31 cellular contexts compared by ENCODE assay signal in genomic region chr17:66229783-66230538, GRCh38. TPM values are rescaled to one million over a fixed set of nuclear protein-coding genes. Genes with fewer than 3 reads are reported as not detected.
"Had no signal": no experiment of that assay in that cellular context is flagged by ENCODE, and none has a peak within 500 bp of the region (broad histone marks: within the 10 kb centered on the region; RNA-seq: fewer than 3 reads in every experiment).

No MANE protein-coding gene starts in this region.

- ATAC-seq: esophagus mucosa; gastrocnemius medialis; natural killer cell treated with Interleukin-12 subunit alpha and Interleukin-12 subunit beta and Interleukin-15 and Interleukin-18, amount 100 ng/mL, for 72 hours; stimulated activated naive B cell treated with anti-CD40 and anti-IgM and Interleukin-4, amounts not matched to agents 10 μg/mL and 1 μg/mL and 100 μg/mL, for 72 hours had no signal

- H3K36me3 Mint-ChIP-seq: mesothelial cell of epicardium; naive B cell; natural killer cell treated with Interleukin-12 subunit alpha and Interleukin-12 subunit beta and Interleukin-15 and Interleukin-18, amount 100 ng/mL, for 72 hours; stimulated activated naive B cell treated with anti-CD40 and anti-IgM and Interleukin-4, amounts not matched to agents 10 μg/mL and 1 μg/mL and 100 μg/mL, for 72 hours had no signal

- H3K27ac ChIP-seq: colonic mucosa, epithelial cell of prostate, gastrocnemius medialis, left ventricle myocardium inferior, neutrophil, parathyroid adenoma, right atrium auricular region, sigmoid colon, spleen, thoracic aorta, tibial nerve had no signal

- H3K4me1 ChIP-seq: colonic mucosa, gastrocnemius medialis, left ventricle myocardium inferior, parathyroid adenoma, right atrium auricular region, sigmoid colon, spleen, tibial nerve had no signal

- H3K36me3 ChIP-seq: colonic mucosa, gastrocnemius medialis, left ventricle myocardium inferior, neutrophil, right atrium auricular region, sigmoid colon, spleen, thoracic aorta, tibial nerve had no signal

- H3K27me3 Mint-ChIP-seq: progenitor cell of endocrine pancreas; stimulated activated naive CD8-positive, alpha-beta T cell treated with anti-CD3 and anti-CD28 coated beads, Interleukin-15, Interleukin-2, amounts not matched to agents 100 ng/mL and 50 ng/mL, for 24 hours had no signal

- H3K27ac Mint-ChIP-seq: dendritic cell treated with granulocyte-macrophage colony-stimulating factor and Interleukin-4, amounts not matched to agents 40 ng/mL and 50 ng/mL, for 4 days; endodermal cell; mesothelial cell of epicardium; naive B cell; natural killer cell treated with Interleukin-12 subunit alpha and Interleukin-12 subunit beta and Interleukin-15 and Interleukin-18, amount 100 ng/mL, for 72 hours; progenitor cell of endocrine pancreas; stimulated activated naive B cell treated with anti-CD40 and anti-IgM and Interleukin-4, amounts not matched to agents 10 μg/mL and 1 μg/mL and 100 μg/mL, for 72 hours; stimulated activated naive CD8-positive, alpha-beta T cell treated with anti-CD3 and anti-CD28 coated beads, Interleukin-15, Interleukin-2, amounts not matched to agents 100 ng/mL and 50 ng/mL, for 24 hours had no signal

- H3K4me3 Mint-ChIP-seq: dendritic cell treated with granulocyte-macrophage colony-stimulating factor and Interleukin-4, amounts not matched to agents 40 ng/mL and 50 ng/mL, for 4 days; endodermal cell; mesothelial cell of epicardium; naive B cell; natural killer cell treated with Interleukin-12 subunit alpha and Interleukin-12 subunit beta and Interleukin-15 and Interleukin-18, amount 100 ng/mL, for 72 hours; neural crest cell; stimulated activated naive B cell treated with anti-CD40 and anti-IgM and Interleukin-4, amounts not matched to agents 10 μg/mL and 1 μg/mL and 100 μg/mL, for 72 hours; stimulated activated naive CD8-positive, alpha-beta T cell treated with anti-CD3 and anti-CD28 coated beads, Interleukin-15, Interleukin-2, amounts not matched to agents 100 ng/mL and 50 ng/mL, for 24 hours had no signal

- H3K27me3 ChIP-seq: colonic mucosa, gastrocnemius medialis, right atrium auricular region, sigmoid colon, tibial nerve had no signal

- H3K9me3 ChIP-seq: colonic mucosa, gastrocnemius medialis, left ventricle myocardium inferior, mucosa of descending colon, neutrophil, right atrium auricular region, sigmoid colon, spleen, thoracic aorta, tibial nerve had no signal

- H3K79me2 ChIP-seq: parathyroid adenoma had no signal

- H3K9me3 Mint-ChIP-seq: dendritic cell treated with granulocyte-macrophage colony-stimulating factor and Interleukin-4, amounts not matched to agents 40 ng/mL and 50 ng/mL, for 4 days; endodermal cell; mesothelial cell of epicardium; naive B cell; natural killer cell treated with Interleukin-12 subunit alpha and Interleukin-12 subunit beta and Interleukin-15 and Interleukin-18, amount 100 ng/mL, for 72 hours; neural crest cell; stimulated activated naive B cell treated with anti-CD40 and anti-IgM and Interleukin-4, amounts not matched to agents 10 μg/mL and 1 μg/mL and 100 μg/mL, for 72 hours; stimulated activated naive CD8-positive, alpha-beta T cell treated with anti-CD3 and anti-CD28 coated beads, Interleukin-15, Interleukin-2, amounts not matched to agents 100 ng/mL and 50 ng/mL, for 24 hours had no signal

- H2AFZ ChIP-seq: parathyroid adenoma had no signal

- H3K4me1 Mint-ChIP-seq: endodermal cell, mesothelial cell of epicardium had no signal

- DNase-seq: effector CD8-positive, alpha-beta T cell; endodermal cell; gastrocnemius medialis; head of caudate nucleus; kidney; left ventricle myocardium inferior; mesenchymal stem cell; naive B cell; sigmoid colon; spleen; stimulated activated CD4-positive, alpha-beta T cell treated with anti-CD3 and anti-CD28 coated beads, Interleukin-4, amount 100 ng/mL, for 4 hours; stimulated activated naive B cell treated with anti-CD40 and anti-IgM and Interleukin-4, amounts not matched to agents 10 μg/mL and 1 μg/mL and 100 μg/mL, for 72 hours had no signal

- H3K4me3 ChIP-seq: colonic mucosa, gastrocnemius medialis, left ventricle myocardium inferior, mucosa of descending colon, right atrium auricular region, sigmoid colon, spleen, thoracic aorta, tibial nerve had no signal

RNA-seq across cellular contexts. Expression of gene APOH, which starts 0.7 kb away (rescaled TPM):
- total RNA-seq: chondrocyte; endodermal cell; glomerular endothelial cell; kidney; left ventricle myocardium inferior; lung microvascular endothelial cell; mesothelial cell of epicardium; natural killer cell treated with Interleukin-12 subunit alpha and Interleukin-12 subunit beta and Interleukin-15 and Interleukin-18, amount 100 ng/mL, for 72 hours; neural crest cell; omental fat pad; right atrium auricular region; thoracic aorta; tibial nerve had no signal
- polyA plus RNA-seq: spleen had no signal
